ENCODE assay signal across 8 cellular contexts in genomic region chr3:197656124-197656523, GRCh38.
DNase-seq lines count a peak whose midpoint lies in the region; ATAC-seq and TF ChIP-seq lines count a peak whose summit lies in the region.
"Not testable (repeated sequence)": the region's sequence is repeated elsewhere in the genome, so short reads cannot be mapped to it uniquely, and the experiment has no call there.

No MANE protein-coding gene starts in this region.

- intact Hi-C loops in CD8-positive, alpha-beta T cell (cut with DNase I, micrococcal nuclease): not testable (repeated sequence)

- not testable (repeated sequence) for H3K36me3 ChIP-seq in CD8-positive, alpha-beta T cell (ENCODE audit: insufficient read depth, low read length)

- not testable (repeated sequence) for H3K9me3 ChIP-seq in CD8-positive, alpha-beta T cell (ENCODE audit: low read length)

- TF ChIP-seq CTCF in CD8-positive, alpha-beta T cell (IDR thresholded peaks at IDR 0.05); WTC11 (IDR thresholded peaks at IDR 0.05); nephron (IDR thresholded peaks at IDR 0.05; ENCODE audit: unreplicated experiment in 3 of 3): not testable (repeated sequence)

- H3K4me3 Mint-ChIP-seq in CD8-positive, alpha-beta T cell: peak overlapping the region; percentile 54
- H3K4me3 Mint-ChIP-seq in IgD-negative memory B cell (peak overlapping the region; percentile 66 to 79 (median 70)), WTC11 (peak overlapping the region; percentile 20; the same call in 1 of the 2 replicates), nephron (peak overlapping the region; percentile 55 to 83 (median 77))
- peak overlapping the region; percentile 62 for H3K4me3 Mint-ChIP-seq in activated CD8-positive, alpha-beta memory T cell treated with anti-CD3 and anti-CD28 coated beads, Interleukin-2, amount 10 ng/mL, durations not matched to agents 7 days and 5 days
- H3K4me3 Mint-ChIP-seq in activated naive CD4-positive, alpha-beta T cell treated with anti-CD3 and anti-CD28 coated beads, Interleukin-2, amount 50 U/mL, for 24 hours: peak overlapping the region; percentile 79
- peak overlapping the region; percentile 58 for H3K4me3 Mint-ChIP-seq in central memory CD8-positive, alpha-beta T cell
- H3K4me3 Mint-ChIP-seq in stimulated activated naive CD8-positive, alpha-beta T cell treated with anti-CD3 and anti-CD28 coated beads, Interleukin-15, Interleukin-2, amounts not matched to agents 100 ng/mL and 50 ng/mL, for 24 hours: peak overlapping the region; percentile 66

- peak in 1 of 7 experiments; percentile 13 for DNase-seq in CD8-positive, alpha-beta T cell
- DNase-seq in WTC11 (ENCODE audit: low spot score); activated CD8-positive, alpha-beta memory T cell treated with anti-CD3 and anti-CD28 coated beads, Interleukin-2, amount 10 ng/mL, durations not matched to agents 7 days and 5 days; central memory CD8-positive, alpha-beta T cell (ENCODE audit: low spot score in 2 of 2): not testable (repeated sequence)

- H3K9me3 Mint-ChIP-seq in CD8-positive, alpha-beta T cell; IgD-negative memory B cell; WTC11; activated CD8-positive, alpha-beta memory T cell treated with anti-CD3 and anti-CD28 coated beads, Interleukin-2, amount 10 ng/mL, durations not matched to agents 7 days and 5 days (ENCODE audit: low read depth); activated naive CD4-positive, alpha-beta T cell treated with anti-CD3 and anti-CD28 coated beads, Interleukin-2, amount 50 U/mL, for 24 hours; central memory CD8-positive, alpha-beta T cell; nephron; stimulated activated naive CD8-positive, alpha-beta T cell treated with anti-CD3 and anti-CD28 coated beads, Interleukin-15, Interleukin-2, amounts not matched to agents 100 ng/mL and 50 ng/mL, for 24 hours: not testable (repeated sequence)

- not testable (repeated sequence) for H3K4me3 ChIP-seq in CD8-positive, alpha-beta T cell (ENCODE audit: low read depth, low read length)

- ATAC-seq in CD8-positive, alpha-beta T cell; WTC11; activated CD8-positive, alpha-beta memory T cell treated with anti-CD3 and anti-CD28 coated beads, Interleukin-2, amount 10 ng/mL, durations not matched to agents 7 days and 5 days; central memory CD8-positive, alpha-beta T cell (replicated peaks; ENCODE audit: extremely low read depth, poor library complexity, severe bottlenecking): not testable (repeated sequence)

- H3K4me1 Mint-ChIP-seq in CD8-positive, alpha-beta T cell (ENCODE audit: low read depth); IgD-negative memory B cell; WTC11; central memory CD8-positive, alpha-beta T cell; nephron: not testable (repeated sequence)
- peaks cover 21% of the 10 kb centered on the region for H3K4me1 Mint-ChIP-seq in activated CD8-positive, alpha-beta memory T cell treated with anti-CD3 and anti-CD28 coated beads, Interleukin-2, amount 10 ng/mL, durations not matched to agents 7 days and 5 days
- peaks cover 16% of the 10 kb centered on the region for H3K4me1 Mint-ChIP-seq in activated naive CD4-positive, alpha-beta T cell treated with anti-CD3 and anti-CD28 coated beads, Interleukin-2, amount 50 U/mL, for 24 hours
- H3K4me1 Mint-ChIP-seq in stimulated activated naive CD8-positive, alpha-beta T cell treated with anti-CD3 and anti-CD28 coated beads, Interleukin-15, Interleukin-2, amounts not matched to agents 100 ng/mL and 50 ng/mL, for 24 hours (ENCODE audit: low read depth): peaks cover 24% of the 10 kb centered on the region

- H3K27ac ChIP-seq in CD8-positive, alpha-beta T cell (ENCODE audit: low read depth, low read length): not testable (repeated sequence)

- H3K27me3 Mint-ChIP-seq in CD8-positive, alpha-beta T cell (ENCODE audit: low read depth); IgD-negative memory B cell; WTC11 (ENCODE audit: low read depth); activated CD8-positive, alpha-beta memory T cell treated with anti-CD3 and anti-CD28 coated beads, Interleukin-2, amount 10 ng/mL, durations not matched to agents 7 days and 5 days; activated naive CD4-positive, alpha-beta T cell treated with anti-CD3 and anti-CD28 coated beads, Interleukin-2, amount 50 U/mL, for 24 hours; central memory CD8-positive, alpha-beta T cell; nephron (ENCODE audit: low read depth); stimulated activated naive CD8-positive, alpha-beta T cell treated with anti-CD3 and anti-CD28 coated beads, Interleukin-15, Interleukin-2, amounts not matched to agents 100 ng/mL and 50 ng/mL, for 24 hours: not testable (repeated sequence)

- not testable (repeated sequence) for H3K36me3 Mint-ChIP-seq in CD8-positive, alpha-beta T cell; IgD-negative memory B cell; WTC11; activated CD8-positive, alpha-beta memory T cell treated with anti-CD3 and anti-CD28 coated beads, Interleukin-2, amount 10 ng/mL, durations not matched to agents 7 days and 5 days; activated naive CD4-positive, alpha-beta T cell treated with anti-CD3 and anti-CD28 coated beads, Interleukin-2, amount 50 U/mL, for 24 hours; central memory CD8-positive, alpha-beta T cell (ENCODE audit: insufficient read depth); nephron (ENCODE audit: low read depth); stimulated activated naive CD8-positive, alpha-beta T cell treated with anti-CD3 and anti-CD28 coated beads, Interleukin-15, Interleukin-2, amounts not matched to agents 100 ng/mL and 50 ng/mL, for 24 hours (ENCODE audit: low read depth)

- H3K27me3 ChIP-seq in CD8-positive, alpha-beta T cell (ENCODE audit: insufficient read depth, low read length): not testable (repeated sequence)

- H3K27ac Mint-ChIP-seq in CD8-positive, alpha-beta T cell; WTC11; central memory CD8-positive, alpha-beta T cell (ENCODE audit: low read depth); nephron: not testable (repeated sequence)
- peak overlapping the region in 1 of 3 donors; percentile 48 for H3K27ac Mint-ChIP-seq in IgD-negative memory B cell
- peak overlapping the region; percentile 75 for H3K27ac Mint-ChIP-seq in activated CD8-positive, alpha-beta memory T cell treated with anti-CD3 and anti-CD28 coated beads, Interleukin-2, amount 10 ng/mL, durations not matched to agents 7 days and 5 days
- peak overlapping the region; percentile 83 for H3K27ac Mint-ChIP-seq in activated naive CD4-positive, alpha-beta T cell treated with anti-CD3 and anti-CD28 coated beads, Interleukin-2, amount 50 U/mL, for 24 hours
- H3K27ac Mint-ChIP-seq in stimulated activated naive CD8-positive, alpha-beta T cell treated with anti-CD3 and anti-CD28 coated beads, Interleukin-15, Interleukin-2, amounts not matched to agents 100 ng/mL and 50 ng/mL, for 24 hours: peak overlapping the region; percentile 87

- CTCF ChIA-PET in CD8-positive, alpha-beta T cell (lab: Charles Lee); WTC11 (lab: Charles Lee); activated CD8-positive, alpha-beta memory T cell treated with anti-CD3 and anti-CD28 coated beads, Interleukin-2, amount 10 ng/mL, durations not matched to agents 7 days and 5 days (lab: Charles Lee): not testable (repeated sequence)

- POLR2A ChIA-PET in CD8-positive, alpha-beta T cell (lab: Charles Lee); WTC11 (lab: Charles Lee): not testable (repeated sequence)

- not testable (repeated sequence) for H3K4me1 ChIP-seq in CD8-positive, alpha-beta T cell (ENCODE audit: insufficient read depth, low read length)

Comparison
In these comparisons a context has a peak if more than half of its experiments do, and no peak if none do; other contexts are left out.
1. H3K4me3 Mint-ChIP-seq: peak in every context shown above with its lines; median percentile 79 in activated naive CD4-positive, alpha-beta T cell treated with anti-CD3 and anti-CD28 coated beads, Interleukin-2, amount 50 U/mL, for 24 hours; 77 in nephron; 70 in IgD-negative memory B cell; 66 in stimulated activated naive CD8-positive, alpha-beta T cell treated with anti-CD3 and anti-CD28 coated beads, Interleukin-15, Interleukin-2, amounts not matched to agents 100 ng/mL and 50 ng/mL, for 24 hours; 62 in activated CD8-positive, alpha-beta memory T cell treated with anti-CD3 and anti-CD28 coated beads, Interleukin-2, amount 10 ng/mL, durations not matched to agents 7 days and 5 days; 58 in central memory CD8-positive, alpha-beta T cell; 54 in CD8-positive, alpha-beta T cell; 20 in WTC11.